ENCODE assay signal across 9 cellular contexts in genomic region chr6:76876922-76877553, GRCh38.
A peak's percentile ranks its signal among the peaks of the same experiment; 100 is the strongest.
DNase-seq lines count a peak whose midpoint lies in the region; ATAC-seq and TF ChIP-seq lines count a peak whose summit lies in the region.
"Had no signal": no experiment of that assay in that cellular context is flagged by ENCODE, and none has a peak within 500 bp of the region (broad histone marks: within the 10 kb centered on the region; RNA-seq: fewer than 3 reads in every experiment).

No MANE protein-coding gene starts in this region.

- H3K27ac Mint-ChIP-seq in glutamatergic neuron (ENCODE audit: unreplicated experiment) (peak overlapping the region; percentile 96), CD14-positive monocyte (no peak overlapping the region)
- H3K27ac Mint-ChIP-seq: IgD-negative memory B cell had no signal

- intact Hi-C loops in Panc1 (cut with micrococcal nuclease; ENCODE audit: unreplicated experiment), result no loop called here
- intact Hi-C loops in vagina (cut with DNase I), result no loop called here
- intact Hi-C loops in CD14-positive monocyte (cut with micrococcal nuclease), result no loop called here

- H3K4me3 Mint-ChIP-seq in glutamatergic neuron (ENCODE audit: unreplicated experiment) (peak overlapping the region; percentile 93), CD14-positive monocyte (no peak overlapping the region)
- H3K4me3 Mint-ChIP-seq: IgD-negative memory B cell had no signal

- TF ChIP-seq POLR2A in suprapubic skin (IDR thresholded peaks at IDR 0.05) (no peak), vagina (IDR thresholded peaks at IDR 0.05) (no peak)

- CTCF ChIA-PET in Panc1 (lab: Charles Lee), result no interaction called here

- no peaks in the 10 kb centered on the region for H3K4me1 ChIP-seq in Panc1 (ENCODE audit: control insufficient read depth, insufficient read depth, low read length)
- no peaks in the 10 kb centered on the region for H3K4me1 ChIP-seq in suprapubic skin
- no peaks in the 10 kb centered on the region for H3K4me1 ChIP-seq in vagina

- H3K27ac ChIP-seq in Panc1 (ENCODE audit: low read length) (no peak overlapping the region), suprapubic skin (no peak overlapping the region), vagina (no peak overlapping the region)

- no peak for ATAC-seq in Panc1

- DNase-seq in DMS 273 (lab: John Stamatoyannopoulos, UW; ENCODE audit: unreplicated experiment) (peak; percentile 11), DMS 273 treated with DMSO at 0.1 percent for 48 hours (lab: John Stamatoyannopoulos, UW) (no peak), Panc1 (ENCODE audit: low read depth, low spot score) (no peak), glutamatergic neuron (peak; percentile 69), suprapubic skin (ENCODE audit: low spot score in 2 of 2) (no peak), vagina (ENCODE audit: extremely low spot score in 2 of 2) (no peak), CD14-positive monocyte (ENCODE audit: low spot score) (no peak)
- DNase-seq in activated naive CD4-positive, alpha-beta T cell (lab: John Stamatoyannopoulos, UW), result no peak

- H3K9me3 Mint-ChIP-seq in glutamatergic neuron (ENCODE audit: unreplicated experiment) (peaks cover 4% of the 10 kb centered on the region), CD14-positive monocyte (peaks cover 2 to 15% (median 5%) of the 10 kb centered on the region in 7 donors)

- peaks cover 10% of the 10 kb centered on the region for H3K27me3 Mint-ChIP-seq in glutamatergic neuron (ENCODE audit: unreplicated experiment)
- H3K27me3 Mint-ChIP-seq in CD14-positive monocyte (ENCODE audit: low read depth in 3 of 3), result no peaks in the 10 kb centered on the region
- H3K27me3 Mint-ChIP-seq: IgD-negative memory B cell had no signal

- POLR2A ChIA-PET in Panc1 (lab: Charles Lee), result no interaction called here

- in situ Hi-C loops in Panc1 (cut with HindIII; ENCODE audit: low pct_unique_long_range_greater_than_20kb, low sequenced_read_pairs), result no loop called here

- no peak for TF ChIP-seq EP300 in suprapubic skin (IDR thresholded peaks at IDR 0.05)

- no TSS peak for BruUV-seq in Panc1 (replicated peaks; lab: Mats Ljungman, UMichigan)

- H3K4me3 ChIP-seq in Panc1 (ENCODE audit: low read depth in 2 of 2, low read length in 2 of 2) (no peak overlapping the region), suprapubic skin (peak overlapping the region; percentile 14), vagina (no peak overlapping the region)

- H3K4me1 Mint-ChIP-seq in glutamatergic neuron (ENCODE audit: low read depth, unreplicated experiment) (no peaks in the 10 kb centered on the region), CD14-positive monocyte (no peaks in the 10 kb centered on the region)
- H3K4me1 Mint-ChIP-seq: IgD-negative memory B cell had no signal

- H3K9me3 ChIP-seq in Panc1 (ENCODE audit: control insufficient read depth, insufficient read depth, low read depth, low read length) (no peaks in the 10 kb centered on the region), suprapubic skin (no peaks in the 10 kb centered on the region), vagina (no peaks in the 10 kb centered on the region)

- H3K36me3 ChIP-seq in Panc1 (ENCODE audit: control insufficient read depth, insufficient read depth, low read length) (no peaks in the 10 kb centered on the region), suprapubic skin (no peaks in the 10 kb centered on the region), vagina (no peaks in the 10 kb centered on the region)

- 55% methylated on average over 8 of the region's 10 CpGs for WGBS in suprapubic skin

- TF ChIP-seq CTCF in Panc1 (IDR thresholded peaks at IDR 0.05), result peak; percentile 27
- TF ChIP-seq CTCF in glutamatergic neuron (IDR thresholded peaks at IDR 0.05; ENCODE audit: partially characterized antibody, unreplicated experiment), result peak; percentile 56
- TF ChIP-seq CTCF in suprapubic skin (IDR thresholded peaks at IDR 0.05), result peak in 1 of 2 donors; percentile 17
- TF ChIP-seq CTCF in vagina (IDR thresholded peaks at IDR 0.05), result no peak
- TF ChIP-seq CTCF in CD14-positive monocyte (IDR thresholded peaks at IDR 0.05), result no peak

- H3K27me3 ChIP-seq in Panc1 (ENCODE audit: control insufficient read depth, insufficient read depth, low read length), result no peaks in the 10 kb centered on the region
- H3K27me3 ChIP-seq in suprapubic skin, result no peaks in the 10 kb centered on the region
- H3K27me3 ChIP-seq in vagina, result no peaks in the 10 kb centered on the region

- H3K36me3 Mint-ChIP-seq in glutamatergic neuron (ENCODE audit: unreplicated experiment), result peaks cover 25% of the 10 kb centered on the region
- no peaks in the 10 kb centered on the region for H3K36me3 Mint-ChIP-seq in CD14-positive monocyte
- H3K36me3 Mint-ChIP-seq: IgD-negative memory B cell had no signal

Comparison
In these comparisons a context has a peak if more than half of its experiments do, and no peak if none do; other contexts are left out.
1. DNase-seq: peak in DMS 273 (single experiment) and glutamatergic neuron (single experiment); none in DMS 273 treated with DMSO at 0.1 percent for 48 hours (single experiment), Panc1 (single experiment), suprapubic skin (0 of 2), activated naive CD4-positive, alpha-beta T cell (0 of 4), vagina (0 of 2) and CD14-positive monocyte (single experiment).
2. CTCF ChIP-seq: peak in Panc1 (single experiment) and glutamatergic neuron (single experiment); none in vagina (0 of 3) and CD14-positive monocyte (single experiment).